ENCODE assay signal across 1 cellular context in the genomic region with DNA sequence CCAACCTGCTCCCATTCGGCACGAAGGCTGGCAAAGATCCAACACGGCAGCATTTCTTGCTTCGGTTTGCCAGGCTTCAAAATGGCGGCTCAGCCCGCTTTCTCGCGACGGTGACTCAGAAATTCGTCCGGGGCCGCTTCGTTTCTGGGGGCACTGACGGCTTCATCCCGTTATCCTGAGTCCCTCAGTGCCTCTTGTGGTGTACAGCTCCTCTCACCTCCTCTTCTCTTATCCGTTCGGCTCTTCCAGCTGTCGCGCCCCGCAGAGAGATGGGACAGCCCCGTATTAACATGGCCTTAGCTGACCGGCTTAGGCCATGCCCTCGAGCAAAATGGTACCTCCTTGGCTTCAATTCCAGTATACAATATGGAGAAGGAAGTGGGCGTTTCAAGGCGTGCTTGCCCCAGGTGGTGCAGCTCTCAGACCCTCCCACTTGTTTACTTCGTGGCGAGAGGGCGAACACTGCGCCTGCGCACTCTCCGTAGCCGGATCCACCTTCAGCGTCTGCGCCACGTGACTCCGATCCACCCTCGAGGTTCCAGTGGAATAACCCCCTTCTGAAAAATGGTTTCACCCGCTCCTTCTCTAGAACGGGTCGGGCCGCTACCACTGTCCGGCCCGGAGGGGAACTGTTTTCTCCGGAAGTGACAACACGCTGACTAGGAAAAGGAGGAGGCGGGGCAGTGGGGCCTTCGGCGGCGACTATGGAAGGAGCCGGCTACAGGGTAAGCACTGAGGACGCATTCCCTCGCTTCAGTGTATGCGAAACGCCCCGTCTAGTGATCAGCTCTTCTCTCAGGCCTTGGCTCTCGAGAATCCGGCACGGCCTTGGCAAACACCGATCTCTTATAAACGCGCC.
A peak's percentile ranks its signal among the peaks of the same experiment; 100 is the strongest.
TF ChIP-seq lines count a peak whose summit lies in the region.

AKT1S1 (minus strand) TSS at position 336 of the 859 bp plus-strand sequence. CDS start 4,060 bp downstream, outside the sequence.
TBC1D17 (plus strand) TSS at position 683 of the 859 bp plus-strand sequence; CDS start at position 705, 22 bp downstream.

TF ChIP-seq in endothelial cell of umbilical vein, 7 proteins besides CTCF, POLR2A, EP300 and RAD21 (continued from another document):
- TF ChIP-seq FOS (IDR thresholded peaks at IDR 0.05; ENCODE audit: borderline replicate concordance, insufficient read depth, low read length), result no peak
- TF ChIP-seq, protein P1, sequence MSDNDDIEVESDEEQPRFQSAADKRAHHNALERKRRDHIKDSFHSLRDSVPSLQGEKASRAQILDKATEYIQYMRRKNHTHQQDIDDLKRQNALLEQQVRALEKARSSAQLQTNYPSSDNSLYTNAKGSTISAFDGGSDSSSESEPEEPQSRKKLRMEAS (IDR thresholded peaks at IDR 0.05; ENCODE audit: insufficient read depth, insufficient read length), result peak; percentile 100
- TF ChIP-seq JUN (IDR thresholded peaks at IDR 0.05; ENCODE audit: borderline replicate concordance, insufficient read depth, insufficient read length, low read depth), result peak; percentile 62
- TF ChIP-seq GATA2 (IDR thresholded peaks at IDR 0.05; ENCODE audit: insufficient read depth, insufficient read length, low read depth, low read length), result no peak
